11 cellular contexts compared by ENCODE assay signal in the genomic region with DNA sequence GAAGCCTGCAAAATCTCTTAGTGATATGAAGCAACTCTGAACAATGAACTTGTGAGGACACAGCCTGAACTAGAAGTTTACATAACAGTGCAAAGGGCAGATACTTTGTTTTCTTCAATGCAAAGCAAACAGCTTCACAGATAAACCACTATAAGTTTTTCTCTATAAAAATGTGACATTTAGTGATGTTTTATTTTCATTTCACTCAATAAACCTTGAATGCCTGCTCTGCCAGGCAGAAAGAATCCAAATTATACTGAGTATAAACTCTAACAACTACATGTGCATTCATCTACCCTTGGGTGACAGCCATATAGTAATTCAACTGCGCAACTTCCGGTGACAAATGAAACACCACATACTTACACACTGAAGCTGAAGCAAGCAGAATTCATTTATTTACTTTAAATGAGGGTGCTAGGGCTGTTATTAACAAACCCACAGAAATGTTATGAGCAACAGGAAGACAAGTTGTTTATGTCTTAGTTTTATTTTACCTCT. TPM values are rescaled to one million over a fixed set of nuclear protein-coding genes. Genes with fewer than 3 reads are reported as not detected.
A peak's percentile ranks its signal among the peaks of the same experiment; 100 is the strongest.
DNase-seq lines count a peak whose midpoint lies in the region; ATAC-seq, FAIRE-seq and TF ChIP-seq lines count a peak whose summit lies in the region.
"Had no signal": no experiment of that assay in that cellular context is flagged by ENCODE, and none has a peak within 500 bp of the region (broad histone marks: within the 10 kb centered on the region; RNA-seq: fewer than 3 reads in every experiment).

No MANE protein-coding gene starts in this region.

- H3K36me3 ChIP-seq in PC-3 (ENCODE audit: low read depth, low read length) (0 out of 2 replicates have a peak, but pooled peaks cover 3% of the 10 kb centered on the region), esophagus squamous epithelium (peaks cover 0 to 66% (median 0%) of the 10 kb centered on the region in 3 donors), sigmoid colon (peaks cover 0 to 58% (median 8%) of the 10 kb centered on the region in 4 donors), kidney (ENCODE audit: control insufficient read depth in 1 of 2, insufficient read depth in 2 of 2, low read length in 2 of 2) (peaks cover 5 to 9% of the 10 kb centered on the region in 2 donors)
- H3K36me3 ChIP-seq: ovary had no signal

- H2AFZ ChIP-seq in PC-3 (ENCODE audit: low read length), result no peak overlapping the region

- H4K20me1 ChIP-seq in PC-3 (ENCODE audit: low read length), result peaks cover 3% of the 10 kb centered on the region; the same call in 1 of the 2 replicates

- CTCF ChIA-PET in PC-3 (lab: Charles Lee), result interaction anchor here (0.6 kb wide), 1 partner anchor 105 kb away, joined by 4 read pairs; no protein-coding TSS in a partner anchor

- H3K4me3 ChIP-seq in PC-3 (ENCODE audit: low read length), result no peak overlapping the region
- no peak overlapping the region for H3K4me3 ChIP-seq in esophagus squamous epithelium
- H3K4me3 ChIP-seq in sigmoid colon, result no peak overlapping the region
- no peak overlapping the region for H3K4me3 ChIP-seq in kidney (ENCODE audit: low read length in 2 of 2)
- H3K4me3 ChIP-seq: heart left ventricle, ovary had no signal

- BruUV-seq in PC-3 (replicated peaks; lab: Mats Ljungman, UMichigan), result no TSS peak

- H3K4me1 ChIP-seq in PC-3 (ENCODE audit: insufficient read depth, low read length), result peaks cover 20% of the 10 kb centered on the region
- H3K4me1 ChIP-seq in esophagus squamous epithelium, result peaks cover 0 to 24% (median 6%) of the 10 kb centered on the region in 3 donors
- peaks cover 0 to 52% (median 41%) of the 10 kb centered on the region in 4 donors for H3K4me1 ChIP-seq in sigmoid colon
- H3K4me1 ChIP-seq in kidney (ENCODE audit: control insufficient read depth in 1 of 2, insufficient read depth in 1 of 2, low read depth in 1 of 2, low read length in 2 of 2), result peaks cover 0 to 4% of the 10 kb centered on the region in 2 donors

- H3K79me2 ChIP-seq in PC-3 (ENCODE audit: low read length), result no peaks in the 10 kb centered on the region

- H3K9ac ChIP-seq in PC-3 (ENCODE audit: low read length), result peak overlapping the region; percentile 41; the same call in 1 of the 2 replicates
- H3K9ac ChIP-seq in kidney (ENCODE audit: low read length in 2 of 2), result no peak overlapping the region

- TF ChIP-seq POLR2A in esophagus squamous epithelium (IDR thresholded peaks at IDR 0.05) (no peak), sigmoid colon (IDR thresholded peaks at IDR 0.05) (no peak)

- 52 to 74% methylated on average over 2 of the region's 2 CpGs for WGBS in esophagus squamous epithelium, 2 donors
- 6 to 39% methylated on average over 2 of the region's 2 CpGs for WGBS in sigmoid colon, 2 donors

- peak; percentile 78 for ATAC-seq in PC-3
- ATAC-seq in HG02852 (IDR thresholded peaks at IDR 0.05; ENCODE audit: unreplicated experiment), result no peak
- ATAC-seq in HG02798 (IDR thresholded peaks at IDR 0.05; ENCODE audit: poor library complexity, unreplicated experiment), result no peak

- H3K27ac ChIP-seq in PC-3 (ENCODE audit: low read length) (peak overlapping the region; percentile 87), esophagus squamous epithelium (peak overlapping the region; percentile 19 to 75 (median 60)), sigmoid colon (peak overlapping the region; percentile 75 to 98 (median 86)), kidney (ENCODE audit: low read depth in 2 of 2, low read length in 2 of 2) (no peak overlapping the region)
- H3K27ac ChIP-seq: ovary had no signal

- FAIRE-seq in kidney (lab: Jason Lieb, UNC), result no peak
- FAIRE-seq: G401.6 had no signal

- DNase-seq in GM04504 (ENCODE audit: low read depth), result peak; percentile 47
- DNase-seq in PC-3, result peak; percentile 46
- DNase-seq in esophagus squamous epithelium (lab: John Stamatoyannopoulos, UW), result no peak
- no peak for DNase-seq in sigmoid colon
- DNase-seq in kidney, result no peak
- no peak for DNase-seq in SW 1271 (lab: John Stamatoyannopoulos, UW)
- DNase-seq: heart left ventricle, ovary had no signal

- peak in 2 of 4 donors; percentile 44 to 62 for TF ChIP-seq EP300 in sigmoid colon (IDR thresholded peaks at IDR 0.05)

- no peaks in the 10 kb centered on the region for H3K9me3 ChIP-seq in PC-3 (ENCODE audit: low read length)
- H3K9me3 ChIP-seq in esophagus squamous epithelium, result no peaks in the 10 kb centered on the region
- H3K9me3 ChIP-seq in sigmoid colon, result no peaks in the 10 kb centered on the region
- H3K9me3 ChIP-seq in kidney (ENCODE audit: control insufficient read depth in 1 of 2, low read length in 2 of 2), result no peaks in the 10 kb centered on the region
- H3K9me3 ChIP-seq: heart left ventricle, ovary had no signal

- H3K27me3 ChIP-seq in PC-3 (ENCODE audit: low read length) (no peaks in the 10 kb centered on the region), esophagus squamous epithelium (no peaks in the 10 kb centered on the region), sigmoid colon (no peaks in the 10 kb centered on the region)
- H3K27me3 ChIP-seq: heart left ventricle, ovary had no signal

- intact Hi-C loops in PC-3 (cut with micrococcal nuclease) (no loop called here), esophagus squamous epithelium (cut with DNase I) (no loop called here), sigmoid colon (cut with DNase I) (no loop called here), kidney (cut with DNase I) (no loop called here)

- POLR2A ChIA-PET in PC-3 (lab: Charles Lee; ENCODE audit: unreplicated experiment), result no interaction called here

- no peaks in the 10 kb centered on the region for H3K9me2 ChIP-seq in PC-3 (replicated peaks; ENCODE audit: low read length)

- TF ChIP-seq CTCF in PC-3 (conservative IDR thresholded peaks at IDR 0.05; ENCODE audit: low read depth, low read length) (no peak), esophagus squamous epithelium (IDR thresholded peaks at IDR 0.05) (no peak), sigmoid colon (IDR thresholded peaks at IDR 0.05) (no peak), kidney (IDR thresholded peaks at IDR 0.05; ENCODE audit: borderline replicate concordance, extremely low read depth, insufficient read depth) (no peak)

- H3F3A ChIP-seq in PC-3 (ENCODE audit: low read length, unreplicated experiment), result peaks cover 4% of the 10 kb centered on the region

- H3K4me2 ChIP-seq in PC-3 (ENCODE audit: low read length), result peak overlapping the region; percentile 16

RNA-seq across cellular contexts. Expression of gene DCP1B, which starts 10.3 kb away (rescaled TPM):
- total RNA-seq in PC-3 (2014; rRNA removed) (3.6 and 4.9 TPM in 2 replicates), esophagus squamous epithelium (10 to 100 TPM in 2 of 4 donors, 1 to 10 TPM in 2; 4.0 to 15.5 (median 10.8) TPM), sigmoid colon (10 to 100 TPM; 24.8 to 47.7 (median 35.5) TPM), kidney (15.0 TPM)
- polyA plus RNA-seq in sigmoid colon (1 to 10 TPM; 5.5 to 8.5 (median 7.2) TPM), kidney (ENCODE audit: insufficient read depth, low read depth, low replicate concordance) (11.3 TPM)

RNA-seq across cellular contexts. Expression of gene CACNA1C, which starts 58.9 kb away (rescaled TPM):
- total RNA-seq in PC-3 (2014; rRNA removed), result not detected in 2 replicates
- 10 to 100 TPM in 1 of 4 donors, 1 to 10 TPM in 3; 1.5 to 13.5 (median 2.1) TPM for total RNA-seq in esophagus squamous epithelium
- 100 to 1,000 TPM in 2 of 4 donors, 10 to 100 TPM in 2; 62.0 to 213 (median 119) TPM for total RNA-seq in sigmoid colon
- 1 to 10 TPM in 1 of 3 donors, under 1 TPM in 2; 0.46 to 7.6 (median 0.60) TPM for polyA plus RNA-seq in sigmoid colon
- 17.4 TPM for total RNA-seq in kidney
- 1.6 TPM for polyA plus RNA-seq in kidney (ENCODE audit: insufficient read depth, low read depth, low replicate concordance)

Comparison
In these comparisons a context has a peak if more than half of its experiments do, and no peak if none do; other contexts are left out.
1. DNase-seq: peak in GM04504 (single experiment) and PC-3 (single experiment); none in esophagus squamous epithelium (single experiment), sigmoid colon (single experiment), kidney (single experiment) and SW 1271 (0 of 2).
2. H3K27ac ChIP-seq: peak in PC-3 (single experiment), esophagus squamous epithelium (4 of 4) and sigmoid colon (4 of 4); none in kidney (0 of 2).